In the genomic region with DNA sequence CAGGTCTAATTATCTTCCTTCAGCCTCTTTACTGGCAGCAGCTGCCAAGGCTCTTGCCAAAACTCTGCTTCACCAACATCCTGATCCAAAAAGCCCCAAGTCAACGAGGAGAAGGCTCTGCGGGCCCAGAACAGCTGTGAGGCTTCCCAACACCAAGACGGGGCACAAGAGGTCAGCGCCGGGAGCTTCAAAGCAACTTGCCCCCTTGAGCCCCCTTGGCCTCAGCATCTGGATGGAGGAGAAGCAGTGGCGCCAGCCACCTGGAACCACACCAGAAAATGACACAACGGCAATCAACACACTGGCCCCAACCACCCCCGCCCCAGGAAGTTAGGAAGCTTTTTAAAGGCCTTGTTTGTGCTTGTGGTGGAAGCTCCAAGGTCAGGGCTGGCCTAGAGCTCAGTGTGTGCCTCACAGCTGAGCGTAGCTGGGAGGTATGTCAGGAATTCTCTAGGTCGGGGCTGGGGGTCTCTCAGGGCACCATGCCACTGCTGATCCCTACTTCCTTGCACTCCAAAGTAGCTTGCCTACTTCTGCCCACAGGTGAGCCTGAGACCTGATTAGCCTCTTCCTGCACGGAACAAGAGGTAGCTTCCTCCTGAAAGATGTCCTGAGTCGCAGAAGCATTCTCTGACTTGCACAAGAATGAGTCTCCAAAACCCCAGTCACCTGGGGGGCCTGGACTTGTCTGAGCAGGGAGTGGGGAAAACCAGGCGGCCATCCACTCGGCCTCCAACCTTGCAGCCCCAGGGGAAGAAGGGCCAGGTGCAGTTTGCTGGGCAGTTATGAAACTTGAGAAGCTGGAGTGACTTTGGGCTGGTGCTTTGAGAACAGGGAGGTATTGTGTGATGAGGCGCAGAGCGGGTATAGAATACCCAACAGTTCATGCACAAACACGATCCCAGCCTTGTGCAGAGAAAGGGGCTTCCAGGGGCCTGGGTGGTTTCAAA, we compare ENCODE assay signal across 1 cellular context.
TF ChIP-seq lines count a peak whose summit lies in the region.

No MANE protein-coding gene starts in this region.

TF ChIP-seq in HepG2, 621 proteins besides CTCF, POLR2A, EP300 and RAD21 (continued from another document and continues in another):
- TF ChIP-seq, protein P1, sequence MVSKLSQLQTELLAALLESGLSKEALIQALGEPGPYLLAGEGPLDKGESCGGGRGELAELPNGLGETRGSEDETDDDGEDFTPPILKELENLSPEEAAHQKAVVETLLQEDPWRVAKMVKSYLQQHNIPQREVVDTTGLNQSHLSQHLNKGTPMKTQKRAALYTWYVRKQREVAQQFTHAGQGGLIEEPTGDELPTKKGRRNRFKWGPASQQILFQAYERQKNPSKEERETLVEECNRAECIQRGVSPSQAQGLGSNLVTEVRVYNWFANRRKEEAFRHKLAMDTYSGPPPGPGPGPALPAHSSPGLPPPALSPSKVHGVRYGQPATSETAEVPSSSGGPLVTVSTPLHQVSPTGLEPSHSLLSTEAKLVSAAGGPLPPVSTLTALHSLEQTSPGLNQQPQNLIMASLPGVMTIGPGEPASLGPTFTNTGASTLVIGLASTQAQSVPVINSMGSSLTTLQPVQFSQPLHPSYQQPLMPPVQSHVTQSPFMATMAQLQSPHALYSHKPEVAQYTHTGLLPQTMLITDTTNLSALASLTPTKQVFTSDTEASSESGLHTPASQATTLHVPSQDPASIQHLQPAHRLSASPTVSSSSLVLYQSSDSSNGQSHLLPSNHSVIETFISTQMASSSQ (IDR thresholded peaks at IDR 0.05; ENCODE audit: low read depth) = no peak; the same call in 1 of the 2 replicates
- TF ChIP-seq, protein P1 (CRISPR knock-in tag; IDR thresholded peaks at IDR 0.05; ENCODE audit: borderline replicate concordance) = peak; percentile 26; the same call in 1 of the 2 replicates
- no peak for TF ChIP-seq ZMYM2 (CRISPR knock-in tag; IDR thresholded peaks at IDR 0.05)
- no peak; the same call in 1 of the 2 replicates for TF ChIP-seq TBX3 (IDR thresholded peaks at IDR 0.05; ENCODE audit: borderline replicate concordance)
- TF ChIP-seq PHF20 (CRISPR knock-in tag; IDR thresholded peaks at IDR 0.05) = no peak
- TF ChIP-seq ZNF776 (CRISPR knock-in tag; IDR thresholded peaks at IDR 0.05) = no peak
- TF ChIP-seq ZZZ3 (CRISPR knock-in tag; IDR thresholded peaks at IDR 0.05; ENCODE audit: borderline replicate concordance) = no peak
- TF ChIP-seq HNF4A (CRISPR knock-in tag; IDR thresholded peaks at IDR 0.05) = peak; percentile 65
- no peak for TF ChIP-seq PAWR (CRISPR knock-in tag; IDR thresholded peaks at IDR 0.05; ENCODE audit: borderline replicate concordance)
- TF ChIP-seq, protein P2, sequence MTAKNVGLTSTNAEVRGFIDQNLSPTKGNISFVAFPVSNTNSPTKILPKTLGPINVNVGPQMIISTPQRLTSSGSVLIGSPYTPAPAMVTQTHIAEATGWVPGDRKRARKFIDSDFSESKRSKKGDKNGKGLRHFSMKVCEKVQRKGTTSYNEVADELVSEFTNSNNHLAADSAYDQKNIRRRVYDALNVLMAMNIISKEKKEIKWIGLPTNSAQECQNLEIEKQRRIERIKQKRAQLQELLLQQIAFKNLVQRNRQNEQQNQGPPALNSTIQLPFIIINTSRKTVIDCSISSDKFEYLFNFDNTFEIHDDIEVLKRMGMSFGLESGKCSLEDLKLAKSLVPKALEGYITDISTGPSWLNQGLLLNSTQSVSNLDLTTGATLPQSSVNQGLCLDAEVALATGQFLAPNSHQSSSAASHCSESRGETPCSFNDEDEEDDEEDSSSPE (CRISPR knock-in tag; IDR thresholded peaks at IDR 0.05) = no peak
- TF ChIP-seq PCBP2 (optimal IDR thresholded peaks at IDR 0.05; ENCODE audit: low read depth, low read length, poor library complexity, severe bottlenecking) = no peak
- no peak for TF ChIP-seq TCF12 (IDR thresholded peaks at IDR 0.05)
- 0 out of 2 replicates have a peak, but pooled peaks have one; percentile 43 for TF ChIP-seq TCF12 (CRISPR knock-in tag; IDR thresholded peaks at IDR 0.05)
- no peak for TF ChIP-seq ZNF34 (CRISPR knock-in tag; IDR thresholded peaks at IDR 0.05; ENCODE audit: borderline replicate concordance)
- TF ChIP-seq TRIM24 (CRISPR knock-in tag; IDR thresholded peaks at IDR 0.05) = no peak
- TF ChIP-seq NAIF1 (CRISPR knock-in tag; IDR thresholded peaks at IDR 0.05; ENCODE audit: borderline replicate concordance) = no peak
- TF ChIP-seq ZNF446 (CRISPR knock-in tag; IDR thresholded peaks at IDR 0.05) = 0 out of 2 replicates have a peak, but pooled peaks have one; percentile 6
- TF ChIP-seq HHEX (CRISPR knock-in tag; IDR thresholded peaks at IDR 0.05) = no peak
- TF ChIP-seq GABPB1 (CRISPR knock-in tag; IDR thresholded peaks at IDR 0.05) = no peak; the same call in 1 of the 2 replicates
- TF ChIP-seq ZNF749 (CRISPR knock-in tag; IDR thresholded peaks at IDR 0.05; ENCODE audit: borderline replicate concordance) = no peak
- TF ChIP-seq, protein P3, sequence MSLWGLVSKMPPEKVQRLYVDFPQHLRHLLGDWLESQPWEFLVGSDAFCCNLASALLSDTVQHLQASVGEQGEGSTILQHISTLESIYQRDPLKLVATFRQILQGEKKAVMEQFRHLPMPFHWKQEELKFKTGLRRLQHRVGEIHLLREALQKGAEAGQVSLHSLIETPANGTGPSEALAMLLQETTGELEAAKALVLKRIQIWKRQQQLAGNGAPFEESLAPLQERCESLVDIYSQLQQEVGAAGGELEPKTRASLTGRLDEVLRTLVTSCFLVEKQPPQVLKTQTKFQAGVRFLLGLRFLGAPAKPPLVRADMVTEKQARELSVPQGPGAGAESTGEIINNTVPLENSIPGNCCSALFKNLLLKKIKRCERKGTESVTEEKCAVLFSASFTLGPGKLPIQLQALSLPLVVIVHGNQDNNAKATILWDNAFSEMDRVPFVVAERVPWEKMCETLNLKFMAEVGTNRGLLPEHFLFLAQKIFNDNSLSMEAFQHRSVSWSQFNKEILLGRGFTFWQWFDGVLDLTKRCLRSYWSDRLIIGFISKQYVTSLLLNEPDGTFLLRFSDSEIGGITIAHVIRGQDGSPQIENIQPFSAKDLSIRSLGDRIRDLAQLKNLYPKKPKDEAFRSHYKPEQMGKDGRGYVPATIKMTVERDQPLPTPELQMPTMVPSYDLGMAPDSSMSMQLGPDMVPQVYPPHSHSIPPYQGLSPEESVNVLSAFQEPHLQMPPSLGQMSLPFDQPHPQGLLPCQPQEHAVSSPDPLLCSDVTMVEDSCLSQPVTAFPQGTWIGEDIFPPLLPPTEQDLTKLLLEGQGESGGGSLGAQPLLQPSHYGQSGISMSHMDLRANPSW (CRISPR knock-in tag; IDR thresholded peaks at IDR 0.05; ENCODE audit: borderline replicate concordance) = no peak
- peak; percentile 33 for TF ChIP-seq RBM39 (IDR thresholded peaks at IDR 0.05; ENCODE audit: low read depth, low read length, poor library complexity, severe bottlenecking)
- TF ChIP-seq TRIM22 (IDR thresholded peaks at IDR 0.05) = no peak
- TF ChIP-seq, protein P4, sequence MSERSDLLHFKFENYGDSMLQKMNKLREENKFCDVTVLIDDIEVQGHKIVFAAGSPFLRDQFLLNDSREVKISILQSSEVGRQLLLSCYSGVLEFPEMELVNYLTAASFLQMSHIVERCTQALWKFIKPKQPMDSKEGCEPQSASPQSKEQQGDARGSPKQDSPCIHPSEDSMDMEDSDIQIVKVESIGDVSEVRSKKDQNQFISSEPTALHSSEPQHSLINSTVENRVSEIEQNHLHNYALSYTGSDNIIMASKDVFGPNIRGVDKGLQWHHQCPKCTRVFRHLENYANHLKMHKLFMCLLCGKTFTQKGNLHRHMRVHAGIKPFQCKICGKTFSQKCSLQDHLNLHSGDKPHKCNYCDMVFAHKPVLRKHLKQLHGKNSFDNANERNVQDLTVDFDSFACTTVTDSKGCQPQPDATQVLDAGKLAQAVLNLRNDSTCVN (CRISPR knock-in tag; IDR thresholded peaks at IDR 0.05; ENCODE audit: borderline replicate concordance) = peak; percentile 68; the same call in 1 of the 2 replicates
- no peak for TF ChIP-seq ZNF33A (CRISPR knock-in tag; IDR thresholded peaks at IDR 0.05; ENCODE audit: borderline replicate concordance)
- no peak for TF ChIP-seq SSRP1 (CRISPR knock-in tag; IDR thresholded peaks at IDR 0.05)
- peak; percentile 91; the same call in 1 of the 2 replicates for TF ChIP-seq THRA (CRISPR knock-in tag; IDR thresholded peaks at IDR 0.05; ENCODE audit: borderline replicate concordance)
- peak; percentile 65; the same call in 1 of the 2 replicates for TF ChIP-seq REPIN1 (CRISPR knock-in tag; IDR thresholded peaks at IDR 0.05; ENCODE audit: borderline replicate concordance, low read depth)
- no peak; the same call in 1 of the 2 replicates for TF ChIP-seq ZNF580 (CRISPR knock-in tag; IDR thresholded peaks at IDR 0.05; ENCODE audit: borderline replicate concordance, low read depth)
- TF ChIP-seq, protein P5, sequence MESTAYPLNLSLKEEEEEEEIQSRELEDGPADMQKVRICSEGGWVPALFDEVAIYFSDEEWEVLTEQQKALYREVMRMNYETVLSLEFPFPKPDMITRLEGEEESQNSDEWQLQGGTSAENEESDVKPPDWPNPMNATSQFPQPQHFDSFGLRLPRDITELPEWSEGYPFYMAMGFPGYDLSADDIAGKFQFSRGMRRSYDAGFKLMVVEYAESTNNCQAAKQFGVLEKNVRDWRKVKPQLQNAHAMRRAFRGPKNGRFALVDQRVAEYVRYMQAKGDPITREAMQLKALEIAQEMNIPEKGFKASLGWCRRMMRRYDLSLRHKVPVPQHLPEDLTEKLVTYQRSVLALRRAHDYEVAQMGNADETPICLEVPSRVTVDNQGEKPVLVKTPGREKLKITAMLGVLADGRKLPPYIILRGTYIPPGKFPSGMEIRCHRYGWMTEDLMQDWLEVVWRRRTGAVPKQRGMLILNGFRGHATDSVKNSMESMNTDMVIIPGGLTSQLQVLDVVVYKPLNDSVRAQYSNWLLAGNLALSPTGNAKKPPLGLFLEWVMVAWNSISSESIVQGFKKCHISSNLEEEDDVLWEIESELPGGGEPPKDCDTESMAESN (CRISPR knock-in tag; conservative IDR thresholded peaks at IDR 0.05) = no peak
- TF ChIP-seq ZFP37 (CRISPR knock-in tag; IDR thresholded peaks at IDR 0.05; ENCODE audit: borderline replicate concordance) = no peak; the same call in 1 of the 2 replicates
- TF ChIP-seq ZNF20 (CRISPR knock-in tag; IDR thresholded peaks at IDR 0.05) = no peak
- 0 out of 2 replicates have a peak, but pooled peaks have one; percentile 25 for TF ChIP-seq NR2C2 (CRISPR knock-in tag; IDR thresholded peaks at IDR 0.05; ENCODE audit: borderline replicate concordance)
- TF ChIP-seq MTF2 (CRISPR knock-in tag; IDR thresholded peaks at IDR 0.05; ENCODE audit: borderline replicate concordance) = no peak
- no peak for TF ChIP-seq ZNF17 (CRISPR knock-in tag; IDR thresholded peaks at IDR 0.05)
- TF ChIP-seq MLLT10 (CRISPR knock-in tag; IDR thresholded peaks at IDR 0.05) = no peak
- TF ChIP-seq ZSCAN29 (CRISPR knock-in tag; conservative IDR thresholded peaks at IDR 0.05) = no peak
- TF ChIP-seq RXRA (CRISPR knock-in tag; IDR thresholded peaks at IDR 0.05) = peak; percentile 96
- TF ChIP-seq SP2 (CRISPR knock-in tag; IDR thresholded peaks at IDR 0.05) = no peak
